ENCODE assay signal across 8 cellular contexts in the genomic region with DNA sequence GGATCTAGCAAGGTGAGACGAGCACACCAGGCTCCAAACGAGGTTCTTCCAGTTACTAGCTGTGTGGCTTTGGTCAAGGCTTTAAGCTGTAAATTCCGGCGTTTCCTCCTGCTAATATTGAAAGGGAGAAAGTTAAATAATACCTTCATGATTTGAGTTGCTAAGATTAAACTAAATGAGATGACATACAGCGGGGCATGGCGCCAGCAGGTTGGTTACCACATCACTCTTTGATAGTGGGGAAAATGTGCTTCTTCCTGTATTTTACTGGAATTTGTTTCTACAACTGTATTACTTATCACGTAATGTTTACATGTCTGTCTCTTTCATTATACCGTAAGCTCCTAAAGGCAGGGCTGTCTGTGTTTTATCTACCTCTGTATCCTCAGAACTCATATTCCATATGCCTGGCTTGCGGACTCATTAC. TPM values are rescaled to one million over a fixed set of nuclear protein-coding genes. Genes with fewer than 3 reads are reported as not detected.
DNase-seq lines count a peak whose midpoint lies in the region; ATAC-seq and TF ChIP-seq lines count a peak whose summit lies in the region.

No MANE protein-coding gene starts in this region.

- peak; percentile 42 for DNase-seq in NCI-H1092 treated with DMSO at 0.1 percent for 48 hours (lab: John Stamatoyannopoulos, UW)
- DNase-seq in NCI-H1092 (lab: John Stamatoyannopoulos, UW): no peak
- DNase-seq in RWPE2 (ENCODE audit: low spot score): no peak
- peak; percentile 20 for DNase-seq in fibroblast of gingiva (ENCODE audit: low read depth)
- DNase-seq in osteocyte (ENCODE audit: extremely low spot score, unreplicated experiment): no peak
- no peak for DNase-seq in activated CD4-positive, CD25-positive, alpha-beta regulatory T cell treated with anti-CD3 and anti-CD28 coated beads, Interleukin-2, amount 50 U/mL, for 72 hours

- H3K27me3 ChIP-seq in RWPE2 (ENCODE audit: insufficient read depth, poor library complexity, severe bottlenecking): no peaks in the 10 kb centered on the region

- peak overlapping the region; percentile 89 for H3K4me3 Mint-ChIP-seq in osteocyte (ENCODE audit: unreplicated experiment)

- peak overlapping the region; percentile 98 for H3K27ac Mint-ChIP-seq in osteocyte (ENCODE audit: unreplicated experiment)

- ATAC-seq in RWPE2 (ENCODE audit: low read depth) (no peak; the same call in 1 of the 3 replicates), GM21529 (IDR thresholded peaks at IDR 0.05; ENCODE audit: unreplicated experiment) (no peak), HG03342 (IDR thresholded peaks at IDR 0.05; ENCODE audit: unreplicated experiment) (no peak)

- H3K9me3 Mint-ChIP-seq in osteocyte (ENCODE audit: unreplicated experiment): no peaks in the 10 kb centered on the region

- TF ChIP-seq CTCF in RWPE2 (IDR thresholded peaks at IDR 0.05; ENCODE audit: poor library complexity, severe bottlenecking) (no peak), osteocyte (IDR thresholded peaks at IDR 0.05) (no peak)

- peak overlapping the region; percentile 80 for H3K4me3 ChIP-seq in RWPE2 (ENCODE audit: severe bottlenecking)

- H3K36me3 Mint-ChIP-seq in osteocyte (ENCODE audit: unreplicated experiment): peaks cover 4% of the 10 kb centered on the region

- H3K27me3 Mint-ChIP-seq in osteocyte (ENCODE audit: unreplicated experiment): peaks cover 6% of the 10 kb centered on the region

- peaks cover 20% of the 10 kb centered on the region for H3K4me1 Mint-ChIP-seq in osteocyte (ENCODE audit: unreplicated experiment)

- H3K36me3 ChIP-seq in RWPE2 (ENCODE audit: low read depth): peaks cover 43% of the 10 kb centered on the region

- H3K4me1 ChIP-seq in RWPE2 (ENCODE audit: insufficient read depth, poor library complexity, severe bottlenecking): peaks cover 14% of the 10 kb centered on the region

- no peaks in the 10 kb centered on the region for H3K9me3 ChIP-seq in RWPE2 (ENCODE audit: severe bottlenecking)

- peak overlapping the region; percentile 78 for H3K27ac ChIP-seq in RWPE2 (ENCODE audit: poor library complexity, severe bottlenecking)

RNA-seq across cellular contexts. Expression of a gene that starts 0.6 kb away (rescaled TPM):
- 21.0 and 21.4 TPM in 2 replicates for total RNA-seq in osteocyte

RNA-seq across cellular contexts. Expression of a gene that starts 11.7 kb away (rescaled TPM):
- 71.2 and 73.2 TPM in 2 replicates for total RNA-seq in osteocyte

RNA-seq across cellular contexts. Expression of a gene that starts 34.8 kb away (rescaled TPM):
- not detected in 2 replicates for total RNA-seq in osteocyte

Comparison
In these comparisons a context has a peak if more than half of its experiments do, and no peak if none do; other contexts are left out.
1. DNase-seq: peak in NCI-H1092 treated with DMSO at 0.1 percent for 48 hours (single experiment) and fibroblast of gingiva (single experiment); none in NCI-H1092 (single experiment), RWPE2 (single experiment), osteocyte (single experiment) and activated CD4-positive, CD25-positive, alpha-beta regulatory T cell treated with anti-CD3 and anti-CD28 coated beads, Interleukin-2, amount 50 U/mL, for 72 hours (single experiment).